Comparison of ENCODE assay signal across 20 cellular contexts in genomic region chr2:117308861-117309770, GRCh38.
DNase-seq lines count a peak whose midpoint lies in the region; ATAC-seq and TF ChIP-seq lines count a peak whose summit lies in the region.
"Had no signal": no experiment of that assay in that cellular context is flagged by ENCODE, and none has a peak within 500 bp of the region (broad histone marks: within the 10 kb centered on the region; RNA-seq: fewer than 3 reads in every experiment).

No MANE protein-coding gene starts in this region.

- ATAC-seq in stimulated activated effector memory CD8-positive, alpha-beta T cell treated with anti-CD3 and anti-CD28 coated beads, Interleukin-12 subunit alpha, Interleukin-12 subunit beta, amount 100 ng/mL, for 72 hours: peak; percentile 21
- no peak for ATAC-seq in esophagus mucosa
- ATAC-seq: SK-N-SH treated with all-trans-retinoic acid at 6 μM for 48 hours had no signal

- no peaks in the 10 kb centered on the region for H3K9me3 Mint-ChIP-seq in Calu3 (ENCODE audit: low read depth, unreplicated experiment)
- H3K9me3 Mint-ChIP-seq in stimulated activated effector memory CD8-positive, alpha-beta T cell treated with anti-CD3 and anti-CD28 coated beads, Interleukin-12 subunit alpha, Interleukin-12 subunit beta, amount 100 ng/mL, for 72 hours: peaks cover 9% of the 10 kb centered on the region
- H3K9me3 Mint-ChIP-seq in activated T-helper 1 cell treated with anti-CD3 and anti-CD28 coated beads, Interleukin-12 subunit alpha, Interleukin-12 subunit beta, Interleukin-2, Interleukin-4 antibody, amounts not matched to agents 30 ng/mL and 10 ng/mL and 1 ng/mL, durations not matched to agents 14 hours and 24 hours and 36 hours: peaks cover 12% of the 10 kb centered on the region

- no peak overlapping the region for H3K27ac Mint-ChIP-seq in Calu3 (ENCODE audit: unreplicated experiment)
- H3K27ac Mint-ChIP-seq in stimulated activated effector memory CD8-positive, alpha-beta T cell treated with anti-CD3 and anti-CD28 coated beads, Interleukin-12 subunit alpha, Interleukin-12 subunit beta, amount 100 ng/mL, for 72 hours: no peak overlapping the region
- no peak overlapping the region for H3K27ac Mint-ChIP-seq in activated T-helper 1 cell treated with anti-CD3 and anti-CD28 coated beads, Interleukin-12 subunit alpha, Interleukin-12 subunit beta, Interleukin-2, Interleukin-4 antibody, amounts not matched to agents 30 ng/mL and 10 ng/mL and 1 ng/mL, durations not matched to agents 14 hours and 24 hours and 36 hours

- no TSS peak for BruUV-seq in Calu3 (replicated peaks; lab: Mats Ljungman, UMichigan)

- no peak overlapping the region for H3K4me3 Mint-ChIP-seq in Calu3 (ENCODE audit: low read depth, unreplicated experiment)
- no peak overlapping the region for H3K4me3 Mint-ChIP-seq in stimulated activated effector memory CD8-positive, alpha-beta T cell treated with anti-CD3 and anti-CD28 coated beads, Interleukin-12 subunit alpha, Interleukin-12 subunit beta, amount 100 ng/mL, for 72 hours
- no peak overlapping the region for H3K4me3 Mint-ChIP-seq in activated T-helper 1 cell treated with anti-CD3 and anti-CD28 coated beads, Interleukin-12 subunit alpha, Interleukin-12 subunit beta, Interleukin-2, Interleukin-4 antibody, amounts not matched to agents 30 ng/mL and 10 ng/mL and 1 ng/mL, durations not matched to agents 14 hours and 24 hours and 36 hours

- no peak for TF ChIP-seq CTCF in Calu3 (IDR thresholded peaks at IDR 0.05; ENCODE audit: unreplicated experiment)

- DNase-seq in Calu3: peak; percentile 19
- peak; percentile 24 for DNase-seq in DMS153 treated with DMSO at 0.1 percent for 48 hours (lab: John Stamatoyannopoulos, UW; ENCODE audit: unreplicated experiment)
- DNase-seq in SHP77 treated with DMSO at 0.1 percent for 48 hours (lab: John Stamatoyannopoulos, UW): peak; percentile 15
- no peak for DNase-seq in stimulated activated effector memory CD8-positive, alpha-beta T cell treated with anti-CD3 and anti-CD28 coated beads, Interleukin-12 subunit alpha, Interleukin-12 subunit beta, amount 100 ng/mL, for 72 hours (ENCODE audit: low spot score in 2 of 2)
- no peak for DNase-seq in activated gamma-delta T cell (lab: John Stamatoyannopoulos, UW)
- DNase-seq in erythroblast (lab: John Stamatoyannopoulos, UW): no peak
- no peak for DNase-seq in activated T-helper 1 cell treated with anti-CD3 and anti-CD28 coated beads, Interleukin-12 subunit alpha, Interleukin-12 subunit beta, Interleukin-2, Interleukin-4 antibody, amounts not matched to agents 30 ng/mL and 10 ng/mL and 1 ng/mL, durations not matched to agents 14 hours and 24 hours and 36 hours (ENCODE audit: low spot score)
- DNase-seq: ACHN, C1 segment of cervical spinal cord, GM23248, HCEC 1CT, NCI-H1105 treated with DMSO at 0.1 percent for 48 hours, NCI-H1694, NCI-H2171, NCI-H446 treated with DMSO at 0.1 percent for 48 hours, NCI-H69, SIG-M5, T-helper 1 cell had no signal

- CTCF ChIA-PET in Calu3 (lab: Charles Lee): interaction anchor here (0.6 kb wide), 1 partner anchor 21 kb away, joined by 3 read pairs; no protein-coding TSS in a partner anchor

- H3K4me1 Mint-ChIP-seq in Calu3 (ENCODE audit: low read depth, unreplicated experiment): peaks cover 13% of the 10 kb centered on the region
- no peaks in the 10 kb centered on the region for H3K4me1 Mint-ChIP-seq in stimulated activated effector memory CD8-positive, alpha-beta T cell treated with anti-CD3 and anti-CD28 coated beads, Interleukin-12 subunit alpha, Interleukin-12 subunit beta, amount 100 ng/mL, for 72 hours
- H3K4me1 Mint-ChIP-seq in activated T-helper 1 cell treated with anti-CD3 and anti-CD28 coated beads, Interleukin-12 subunit alpha, Interleukin-12 subunit beta, Interleukin-2, Interleukin-4 antibody, amounts not matched to agents 30 ng/mL and 10 ng/mL and 1 ng/mL, durations not matched to agents 14 hours and 24 hours and 36 hours (ENCODE audit: low read depth): no peaks in the 10 kb centered on the region

- intact Hi-C loops in Calu3 (cut with micrococcal nuclease; ENCODE audit: unreplicated experiment): no loop called here
- intact Hi-C loops in activated T-helper 1 cell treated with anti-CD3 and anti-CD28 coated beads, Interleukin-12 subunit alpha, Interleukin-12 subunit beta, Interleukin-2, Interleukin-4 antibody, amounts not matched to agents 30 ng/mL and 10 ng/mL and 1 ng/mL, durations not matched to agents 14 hours and 24 hours and 36 hours (cut with micrococcal nuclease): no loop called here

- no peaks in the 10 kb centered on the region for H3K27me3 Mint-ChIP-seq in Calu3 (ENCODE audit: unreplicated experiment)
- H3K27me3 Mint-ChIP-seq in activated T-helper 1 cell treated with anti-CD3 and anti-CD28 coated beads, Interleukin-12 subunit alpha, Interleukin-12 subunit beta, Interleukin-2, Interleukin-4 antibody, amounts not matched to agents 30 ng/mL and 10 ng/mL and 1 ng/mL, durations not matched to agents 14 hours and 24 hours and 36 hours (ENCODE audit: insufficient read depth): no peaks in the 10 kb centered on the region

- no peak for TF ChIP-seq POLR2A in erythroblast (IDR thresholded peaks at IDR 0.05; ENCODE audit: low read length)

- H3K36me3 Mint-ChIP-seq in Calu3 (ENCODE audit: insufficient read depth, unreplicated experiment): no peaks in the 10 kb centered on the region
- H3K36me3 Mint-ChIP-seq in stimulated activated effector memory CD8-positive, alpha-beta T cell treated with anti-CD3 and anti-CD28 coated beads, Interleukin-12 subunit alpha, Interleukin-12 subunit beta, amount 100 ng/mL, for 72 hours: no peaks in the 10 kb centered on the region
- no peaks in the 10 kb centered on the region for H3K36me3 Mint-ChIP-seq in activated T-helper 1 cell treated with anti-CD3 and anti-CD28 coated beads, Interleukin-12 subunit alpha, Interleukin-12 subunit beta, Interleukin-2, Interleukin-4 antibody, amounts not matched to agents 30 ng/mL and 10 ng/mL and 1 ng/mL, durations not matched to agents 14 hours and 24 hours and 36 hours (ENCODE audit: low read depth)

Comparison
In these comparisons a context has a peak if more than half of its experiments do, and no peak if none do; other contexts are left out.
1. DNase-seq: peak in Calu3 (single experiment), DMS153 treated with DMSO at 0.1 percent for 48 hours (single experiment) and SHP77 treated with DMSO at 0.1 percent for 48 hours (single experiment); none in stimulated activated effector memory CD8-positive, alpha-beta T cell treated with anti-CD3 and anti-CD28 coated beads, Interleukin-12 subunit alpha, Interleukin-12 subunit beta, amount 100 ng/mL, for 72 hours (0 of 2), activated gamma-delta T cell (single experiment), erythroblast (0 of 2) and activated T-helper 1 cell treated with anti-CD3 and anti-CD28 coated beads, Interleukin-12 subunit alpha, Interleukin-12 subunit beta, Interleukin-2, Interleukin-4 antibody, amounts not matched to agents 30 ng/mL and 10 ng/mL and 1 ng/mL, durations not matched to agents 14 hours and 24 hours and 36 hours (single experiment).